In genomic region chr3:71153753-71154152, GRCh38 we compare ENCODE assay signal across 1 cellular context.
A peak's percentile ranks its signal among the peaks of the same experiment; 100 is the strongest.
TF ChIP-seq lines count a peak whose summit lies in the region.

No MANE protein-coding gene starts in this region.

TF ChIP-seq in IMR-90, 13 proteins besides CTCF, POLR2A, EP300 and RAD21:
- TF ChIP-seq MXI1 (IDR thresholded peaks at IDR 0.05; ENCODE audit: borderline replicate concordance, low read depth, low read length): no peak
- TF ChIP-seq, protein P1, sequence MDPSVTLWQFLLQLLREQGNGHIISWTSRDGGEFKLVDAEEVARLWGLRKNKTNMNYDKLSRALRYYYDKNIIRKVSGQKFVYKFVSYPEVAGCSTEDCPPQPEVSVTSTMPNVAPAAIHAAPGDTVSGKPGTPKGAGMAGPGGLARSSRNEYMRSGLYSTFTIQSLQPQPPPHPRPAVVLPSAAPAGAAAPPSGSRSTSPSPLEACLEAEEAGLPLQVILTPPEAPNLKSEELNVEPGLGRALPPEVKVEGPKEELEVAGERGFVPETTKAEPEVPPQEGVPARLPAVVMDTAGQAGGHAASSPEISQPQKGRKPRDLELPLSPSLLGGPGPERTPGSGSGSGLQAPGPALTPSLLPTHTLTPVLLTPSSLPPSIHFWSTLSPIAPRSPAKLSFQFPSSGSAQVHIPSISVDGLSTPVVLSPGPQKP (IDR thresholded peaks at IDR 0.05; ENCODE audit: borderline replicate concordance, low read depth, low read length): no peak
- TF ChIP-seq CEBPB (IDR thresholded peaks at IDR 0.05; ENCODE audit: low read depth, low read length): peak; percentile 36
- no peak for TF ChIP-seq MAFK (IDR thresholded peaks at IDR 0.05; ENCODE audit: low read depth, low read length)
